In genomic region chr9:95939472-95939871, GRCh38 we compare ENCODE assay signal across 26 cellular contexts.
"Had no signal": no experiment of that assay in that cellular context is flagged by ENCODE, and none has a peak within 500 bp of the region (broad histone marks: within the 10 kb centered on the region; RNA-seq: fewer than 3 reads in every experiment).

No MANE protein-coding gene starts in this region.

- H3K36me3 ChIP-seq: brain microvascular endothelial cell had no signal

- H3K27me3 ChIP-seq: ascending aorta, brain microvascular endothelial cell, esophagus muscularis mucosa, foreskin keratinocyte, gastroesophageal sphincter had no signal

- H3K9me3 ChIP-seq: gastroesophageal sphincter had no signal

- H3K27me3 Mint-ChIP-seq: activated CD4-positive, alpha-beta memory T cell treated with anti-CD3 and anti-CD28 coated beads, Interleukin-2, amount 10 ng/mL, durations not matched to agents 7 days and 5 days; activated CD4-positive, alpha-beta T cell treated with anti-CD3 and anti-CD28 coated beads, Interleukin-2, amount 10 ng/mL, durations not matched to agents 7 days and 5 days; activated naive CD4-positive, alpha-beta T cell treated with anti-CD3 and anti-CD28 coated beads, Interleukin-2, amount 10 ng/mL, durations not matched to agents 7 days and 5 days; activated naive CD8-positive, alpha-beta T cell treated with anti-CD3 and anti-CD28 coated beads, Interleukin-2, amount 10 ng/mL, durations not matched to agents 7 days and 5 days; activated T-cell treated with anti-CD3 and anti-CD28 coated beads, Interleukin-2, amount 50 U/mL, for 24 hours; central memory CD8-positive, alpha-beta T cell had no signal

- H3K9me3 Mint-ChIP-seq: central memory CD8-positive, alpha-beta T cell had no signal

- DNase-seq: activated CD4-positive, alpha-beta memory T cell treated with anti-CD3 and anti-CD28 coated beads, Interleukin-2, amount 10 ng/mL, durations not matched to agents 7 days and 5 days; activated CD4-positive, alpha-beta T cell treated with anti-CD3 and anti-CD28 coated beads for 1 hour; activated CD4-positive, alpha-beta T cell treated with anti-CD3 and anti-CD28 coated beads for 4 hours; activated CD4-positive, alpha-beta T cell treated with anti-CD3 and anti-CD28 coated beads, Interleukin-2, amount 10 ng/mL, durations not matched to agents 7 days and 5 days; activated CD4-positive, alpha-beta T cell treated with anti-CD3 and anti-CD28 coated beads, Interleukin-2, amount 50 U/mL, for 4 hours; activated CD8-positive, alpha-beta memory T cell treated with anti-CD3 and anti-CD28 coated beads, Interleukin-2, amount 50 U/mL, for 48 hours; activated gamma-delta T cell; activated naive CD4-positive, alpha-beta T cell; activated naive CD4-positive, alpha-beta T cell treated with anti-CD3 and anti-CD28 coated beads, Interleukin-2, amount 10 ng/mL, durations not matched to agents 7 days and 5 days; activated naive CD8-positive, alpha-beta T cell treated with anti-CD3 and anti-CD28 coated beads, Interleukin-2, amount 10 ng/mL, durations not matched to agents 7 days and 5 days; activated T-cell treated with anti-CD3 and anti-CD28 coated beads for 4 hours; activated T-cell treated with anti-CD3 and anti-CD28 coated beads, Interleukin-2, amount 50 U/mL, for 24 hours; activated T-cell treated with anti-CD3 and anti-CD28 coated beads, Interleukin-2, amount 50 U/mL, for 72 hours; brain microvascular endothelial cell; cortex of kidney; dermis blood vessel endothelial cell; effector CD8-positive, alpha-beta T cell; erythroblast; foreskin keratinocyte; head of caudate nucleus; T-helper 2 cell had no signal

- H3K27ac ChIP-seq: ascending aorta, brain microvascular endothelial cell, esophagus muscularis mucosa, foreskin keratinocyte, gastroesophageal sphincter had no signal

- H3K4me3 Mint-ChIP-seq: activated CD4-positive, alpha-beta memory T cell treated with anti-CD3 and anti-CD28 coated beads, Interleukin-2, amount 10 ng/mL, durations not matched to agents 7 days and 5 days; activated CD4-positive, alpha-beta T cell treated with anti-CD3 and anti-CD28 coated beads, Interleukin-2, amount 10 ng/mL, durations not matched to agents 7 days and 5 days; activated naive CD4-positive, alpha-beta T cell treated with anti-CD3 and anti-CD28 coated beads, Interleukin-2, amount 10 ng/mL, durations not matched to agents 7 days and 5 days; activated naive CD8-positive, alpha-beta T cell treated with anti-CD3 and anti-CD28 coated beads, Interleukin-2, amount 10 ng/mL, durations not matched to agents 7 days and 5 days; activated T-cell treated with anti-CD3 and anti-CD28 coated beads, Interleukin-2, amount 50 U/mL, for 24 hours; activated T-cell treated with anti-CD3 and anti-CD28 coated beads, Interleukin-2, amount 50 U/mL, for 72 hours; central memory CD8-positive, alpha-beta T cell had no signal

- H3K4me1 ChIP-seq: esophagus muscularis mucosa, gastroesophageal sphincter had no signal

- FAIRE-seq: colon had no signal

- H3K27ac Mint-ChIP-seq: activated CD4-positive, alpha-beta memory T cell treated with anti-CD3 and anti-CD28 coated beads, Interleukin-2, amount 10 ng/mL, durations not matched to agents 7 days and 5 days; activated CD4-positive, alpha-beta T cell treated with anti-CD3 and anti-CD28 coated beads, Interleukin-2, amount 10 ng/mL, durations not matched to agents 7 days and 5 days; activated naive CD4-positive, alpha-beta T cell treated with anti-CD3 and anti-CD28 coated beads, Interleukin-2, amount 10 ng/mL, durations not matched to agents 7 days and 5 days; activated naive CD8-positive, alpha-beta T cell treated with anti-CD3 and anti-CD28 coated beads, Interleukin-2, amount 10 ng/mL, durations not matched to agents 7 days and 5 days; activated T-cell treated with anti-CD3 and anti-CD28 coated beads, Interleukin-2, amount 50 U/mL, for 24 hours; activated T-cell treated with anti-CD3 and anti-CD28 coated beads, Interleukin-2, amount 50 U/mL, for 72 hours had no signal

- H3K4me1 Mint-ChIP-seq: activated CD4-positive, alpha-beta memory T cell treated with anti-CD3 and anti-CD28 coated beads, Interleukin-2, amount 10 ng/mL, durations not matched to agents 7 days and 5 days; activated CD4-positive, alpha-beta T cell treated with anti-CD3 and anti-CD28 coated beads, Interleukin-2, amount 10 ng/mL, durations not matched to agents 7 days and 5 days; activated naive CD4-positive, alpha-beta T cell treated with anti-CD3 and anti-CD28 coated beads, Interleukin-2, amount 10 ng/mL, durations not matched to agents 7 days and 5 days; activated naive CD8-positive, alpha-beta T cell treated with anti-CD3 and anti-CD28 coated beads, Interleukin-2, amount 10 ng/mL, durations not matched to agents 7 days and 5 days; central memory CD8-positive, alpha-beta T cell had no signal

- H3K4me3 ChIP-seq: ascending aorta, esophagus muscularis mucosa, gastroesophageal sphincter had no signal
